8 cellular contexts compared by ENCODE assay signal in genomic region chr12:54159140-54159539, GRCh38. TPM values are rescaled to one million over a fixed set of nuclear protein-coding genes. Genes with fewer than 3 reads are reported as not detected.
A peak's percentile ranks its signal among the peaks of the same experiment; 100 is the strongest.
DNase-seq lines count a peak whose midpoint lies in the region; ATAC-seq and TF ChIP-seq lines count a peak whose summit lies in the region.

No MANE protein-coding gene starts in this region.

- intact Hi-C loops in mammary epithelial cell (cut with micrococcal nuclease) = no loop called here
- intact Hi-C loops in breast epithelium (cut with DNase I; ENCODE audit: low total_unique reads) = no loop called here
- intact Hi-C loops in colonic mucosa (cut with DNase I) = no loop called here
- intact Hi-C loops in prostate gland (cut with DNase I) = no loop called here

- 20% methylated on average over 9 of the region's 12 CpGs for WGBS in mammary epithelial cell (ENCODE audit: low coverage, missing lambda C conversion rate)
- WGBS in prostate gland = 47% methylated on average over 11 of the region's 12 CpGs

- TF ChIP-seq POLR2A in breast epithelium (IDR thresholded peaks at IDR 0.05) (no peak), prostate gland (IDR thresholded peaks at IDR 0.05) (no peak)

- no peak overlapping the region for H3K27ac ChIP-seq in mammary epithelial cell (ENCODE audit: insufficient read depth, low read depth, low read length)
- H3K27ac ChIP-seq in breast epithelium = no peak overlapping the region
- no peak overlapping the region for H3K27ac ChIP-seq in colonic mucosa
- H3K27ac ChIP-seq in prostate gland = no peak overlapping the region

- H2AFZ ChIP-seq in mammary epithelial cell (ENCODE audit: low read depth, low read length) = no peak overlapping the region

- H3K4me1 Mint-ChIP-seq in stimulated activated effector memory CD8-positive, alpha-beta T cell treated with anti-CD3 and anti-CD28 coated beads, Interleukin-12 subunit alpha, Interleukin-12 subunit beta, amount 100 ng/mL, for 72 hours = peaks cover 5% of the 10 kb centered on the region

- no peaks in the 10 kb centered on the region for H3K9me3 Mint-ChIP-seq in stimulated activated effector memory CD8-positive, alpha-beta T cell treated with anti-CD3 and anti-CD28 coated beads, Interleukin-12 subunit alpha, Interleukin-12 subunit beta, amount 100 ng/mL, for 72 hours

- H3K4me2 ChIP-seq in mammary epithelial cell (ENCODE audit: insufficient read depth, low read depth, low read length) = no peak overlapping the region

- DNase-seq in mammary epithelial cell = peak; percentile 17
- no peak for DNase-seq in breast epithelium (ENCODE audit: low spot score in 2 of 2)
- DNase-seq in NCI-H510A (lab: John Stamatoyannopoulos, UW) = peak; percentile 84
- peak; percentile 27 for DNase-seq in colonic mucosa
- peak in 1 of 2 donors; percentile 52 for DNase-seq in stimulated activated effector memory CD8-positive, alpha-beta T cell treated with anti-CD3 and anti-CD28 coated beads, Interleukin-12 subunit alpha, Interleukin-12 subunit beta, amount 100 ng/mL, for 72 hours (ENCODE audit: low spot score in 2 of 2)
- no peak for DNase-seq in HCEC 1CT
- DNase-seq in prostate gland (ENCODE audit: low spot score) = no peak

- H3K79me2 ChIP-seq in mammary epithelial cell (ENCODE audit: insufficient read depth, low read length) = no peaks in the 10 kb centered on the region

- BruUV-seq in mammary epithelial cell (replicated peaks; lab: Mats Ljungman, UMichigan) = no TSS peak

- ATAC-seq in HG02885 (IDR thresholded peaks at IDR 0.05; ENCODE audit: poor library complexity, unreplicated experiment) = peak; percentile 89
- ATAC-seq in stimulated activated effector memory CD8-positive, alpha-beta T cell treated with anti-CD3 and anti-CD28 coated beads, Interleukin-12 subunit alpha, Interleukin-12 subunit beta, amount 100 ng/mL, for 72 hours = peak; percentile 74

- in situ Hi-C loops in mammary epithelial cell (cut with MboI; ENCODE audit: low sequenced_read_pairs in 2 of 2) = no loop called here

- no peaks in the 10 kb centered on the region for H3K4me1 ChIP-seq in mammary epithelial cell (ENCODE audit: insufficient read depth, low read length)
- no peaks in the 10 kb centered on the region for H3K4me1 ChIP-seq in breast epithelium
- H3K4me1 ChIP-seq in colonic mucosa = no peaks in the 10 kb centered on the region
- peaks cover 6% of the 10 kb centered on the region for H3K4me1 ChIP-seq in prostate gland (replicated peaks)

- no peak overlapping the region for H3K4me3 Mint-ChIP-seq in stimulated activated effector memory CD8-positive, alpha-beta T cell treated with anti-CD3 and anti-CD28 coated beads, Interleukin-12 subunit alpha, Interleukin-12 subunit beta, amount 100 ng/mL, for 72 hours

- H3K36me3 ChIP-seq in mammary epithelial cell (ENCODE audit: insufficient read depth, low read length) (no peaks in the 10 kb centered on the region), breast epithelium (no peaks in the 10 kb centered on the region), colonic mucosa (no peaks in the 10 kb centered on the region), prostate gland (no peaks in the 10 kb centered on the region)

- H3K9me3 ChIP-seq in mammary epithelial cell (replicated peaks; ENCODE audit: insufficient read depth, low read length) (no peaks in the 10 kb centered on the region), breast epithelium (no peaks in the 10 kb centered on the region), colonic mucosa (no peaks in the 10 kb centered on the region), prostate gland (no peaks in the 10 kb centered on the region)

- no peak overlapping the region for H3K27ac Mint-ChIP-seq in stimulated activated effector memory CD8-positive, alpha-beta T cell treated with anti-CD3 and anti-CD28 coated beads, Interleukin-12 subunit alpha, Interleukin-12 subunit beta, amount 100 ng/mL, for 72 hours

- peaks cover 5% of the 10 kb centered on the region for H3K36me3 Mint-ChIP-seq in stimulated activated effector memory CD8-positive, alpha-beta T cell treated with anti-CD3 and anti-CD28 coated beads, Interleukin-12 subunit alpha, Interleukin-12 subunit beta, amount 100 ng/mL, for 72 hours

- dilution Hi-C loops in mammary epithelial cell (cut with HindIII; ENCODE audit: low sequenced_read_pairs) = loop anchor here (5.0 kb wide), 1 partner anchor 87 kb away; no protein-coding TSS in a partner anchor

- no peaks in the 10 kb centered on the region for H4K20me1 ChIP-seq in mammary epithelial cell (ENCODE audit: insufficient read depth, low read length)

- H3K4me3 ChIP-seq in mammary epithelial cell (replicated peaks in 1 of 3; ENCODE audit: insufficient read depth in 1 of 3, low read depth in 2 of 3, low read length in 3 of 3) (no peak overlapping the region), breast epithelium (peak overlapping the region in 1 of 3 donors; percentile 19), colonic mucosa (no peak overlapping the region), prostate gland (no peak overlapping the region)

- H3K27me3 ChIP-seq in mammary epithelial cell (ENCODE audit: insufficient read depth, low read length) (no peaks in the 10 kb centered on the region), breast epithelium (no peaks in the 10 kb centered on the region), colonic mucosa (no peaks in the 10 kb centered on the region), prostate gland (replicated peaks; ENCODE audit: insufficient read depth) (no peaks in the 10 kb centered on the region)

- no peak for TF ChIP-seq CTCF in mammary epithelial cell (conservative IDR thresholded peaks at IDR 0.05 in 1 of 2, IDR thresholded peaks at IDR 0.05 in 1 of 2; ENCODE audit: extremely low read depth in 1 of 2, insufficient read depth in 1 of 2, low read depth in 1 of 2, low read length in 2 of 2)
- TF ChIP-seq CTCF in breast epithelium (IDR thresholded peaks at IDR 0.05) = no peak
- no peak for TF ChIP-seq CTCF in colonic mucosa (IDR thresholded peaks at IDR 0.05)
- no peak for TF ChIP-seq CTCF in prostate gland (IDR thresholded peaks at IDR 0.05)

- H3K9ac ChIP-seq in mammary epithelial cell (ENCODE audit: insufficient read depth, low read length) = no peak overlapping the region
- no peak overlapping the region for H3K9ac ChIP-seq in colonic mucosa (ENCODE audit: low read depth in 2 of 2, low read length in 2 of 2)

- CTCF ChIA-PET in mammary epithelial cell (lab: Charles Lee; ENCODE audit: low non-redundant PET) = interaction anchor here (0.6 to 0.7 kb wide), 2 partner anchors 29 to 34 kb away, joined by 4 to 5 read pairs; partner anchors contain the start of gene SMUG1

RNA-seq across cellular contexts. Expression of gene SMUG1, which starts 29.6 kb away (rescaled TPM):
- total RNA-seq in mammary epithelial cell (10 to 100 TPM; 30.7 to 52.7 TPM), breast epithelium (10 to 100 TPM; 29.6 to 55.4 (median 46.4) TPM), colonic mucosa (10 to 100 TPM; 22.0 to 31.0 TPM), prostate gland (10 to 100 TPM; 51.7 to 54.9 TPM)
- polyA plus RNA-seq in mammary epithelial cell = 54.7 TPM
- polyA minus RNA-seq in mammary epithelial cell = 80.1 TPM

Comparison
In these comparisons a context has a peak if more than half of its experiments do, and no peak if none do; other contexts are left out.
1. DNase-seq: peak in mammary epithelial cell (single experiment), NCI-H510A (single experiment) and colonic mucosa (single experiment); none in breast epithelium (0 of 2), HCEC 1CT (single experiment) and prostate gland (single experiment).